In the genomic region with DNA sequence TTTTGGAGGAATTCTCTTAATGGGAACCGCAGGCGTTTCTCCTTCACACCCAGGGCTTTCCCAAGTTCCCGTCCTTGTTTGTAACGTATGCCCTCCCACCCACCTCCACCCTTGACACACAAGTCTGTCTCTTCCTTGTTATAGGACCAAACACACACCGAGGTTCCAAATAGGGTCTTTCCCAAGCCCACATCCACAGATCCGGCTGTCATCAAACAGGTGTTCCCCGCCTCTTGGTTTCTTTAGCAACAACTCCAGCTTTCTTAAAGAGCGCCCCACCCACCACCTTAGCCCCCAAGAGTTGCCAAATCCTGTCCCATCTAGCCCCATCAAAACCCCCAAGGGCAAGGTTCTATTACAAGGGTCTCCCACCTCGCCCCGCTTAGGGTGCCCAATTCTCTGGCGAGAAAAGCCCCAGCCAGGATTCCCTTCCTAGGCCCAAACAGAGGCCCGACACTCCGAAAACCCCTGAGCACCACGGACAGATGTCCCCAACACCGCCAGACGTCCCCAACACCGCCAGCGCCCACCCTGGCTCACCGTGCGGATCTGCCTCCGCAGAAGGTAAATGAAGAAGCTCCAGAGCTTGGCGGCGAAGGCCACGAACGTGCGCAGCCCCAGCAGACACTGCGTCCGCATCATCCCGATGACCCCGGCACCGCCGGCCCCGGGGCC, we compare ENCODE assay signal across 8 cellular contexts. TPM values are rescaled to one million over a fixed set of nuclear protein-coding genes. Genes with fewer than 3 reads are reported as not detected.
DNase-seq lines count a peak whose midpoint lies in the region; ATAC-seq and TF ChIP-seq lines count a peak whose summit lies in the region.

No MANE protein-coding gene starts in this region.

- ATAC-seq in heart right ventricle (no peak), Right ventricle myocardium inferior (no peak), memory B cell (ENCODE audit: low read depth) (no peak), aorta (ENCODE audit: low FRiP score) (no peak)

- H3K4me3 Mint-ChIP-seq in memory B cell: peak overlapping the region; percentile 89

- intact Hi-C loops in heart right ventricle (cut with DNase I): loop anchor here in 3 of 10 donors (5.0 to 10.0 kb wide), 3 partner anchors 47 to 324 kb away; a partner anchor contains a TSS
- intact Hi-C loops in Right ventricle myocardium inferior (cut with DNase I): loop anchor here (5.0 to 10.0 kb wide), 2 partner anchors 102 to 314 kb away; a partner anchor contains a TSS
- intact Hi-C loops in aorta (cut with DNase I): loop anchor here in 1 of 2 donors (5.0 kb wide), 1 partner anchor 47 kb away; no protein-coding TSS in a partner anchor

- H3K36me3 ChIP-seq in heart right ventricle (peaks cover 0 to 42% (median 24%) of the 10 kb centered on the region in 9 donors), brain microvascular endothelial cell (replicated peaks) (peaks cover 28% of the 10 kb centered on the region), aorta (ENCODE audit: control insufficient read depth in 1 of 2, insufficient read depth in 2 of 2, low read length in 1 of 2) (peaks cover 0 to 5% of the 10 kb centered on the region in 2 donors)

- H3K9me3 Mint-ChIP-seq in memory B cell: no peaks in the 10 kb centered on the region

- 1 to 6% methylated on average over 33 of the region's 33 CpGs for WGBS in heart right ventricle, 2 donors
- WGBS in aorta, 2 donors: 1% methylated on average over 33 of the region's 33 CpGs

- H3K36me3 Mint-ChIP-seq in memory B cell: peaks cover 21% of the 10 kb centered on the region

- H3K27me3 Mint-ChIP-seq in memory B cell: no peaks in the 10 kb centered on the region

- H3K4me3 ChIP-seq in heart right ventricle (peak overlapping the region; percentile 65 to 100 (median 90)), brain microvascular endothelial cell (ENCODE audit: low read depth, low read length) (peak overlapping the region; percentile 81), aorta (ENCODE audit: low read length in 2 of 2) (peak overlapping the region; percentile 98 to 99)

- in situ Hi-C loops in brain microvascular endothelial cell (cut with HindIII; ENCODE audit: low pct_ligation_motif_present, low sequenced_read_pairs): no loop called here

- H3K27ac ChIP-seq in heart right ventricle: peak overlapping the region; percentile 96 to 100 (median 99)
- H3K27ac ChIP-seq in brain microvascular endothelial cell: peak overlapping the region; percentile 99
- H3K27ac ChIP-seq in aorta (ENCODE audit: low read depth in 1 of 2, low read length in 2 of 2): peak overlapping the region; percentile 40 to 73

- peak overlapping the region; percentile 99 for H3K27ac Mint-ChIP-seq in memory B cell

- H3K27me3 ChIP-seq in heart right ventricle (no peaks in the 10 kb centered on the region), brain microvascular endothelial cell (replicated peaks) (no peaks in the 10 kb centered on the region), aorta (ENCODE audit: control insufficient read depth in 1 of 2, insufficient read depth in 2 of 2, low read length in 1 of 2) (no peaks in the 10 kb centered on the region)

- DNase-seq in heart right ventricle (no peak), Right ventricle myocardium inferior (ENCODE audit: missing footprints) (no peak), brain microvascular endothelial cell (no peak), memory B cell (ENCODE audit: low spot score in 2 of 2) (peak in 1 of 2 donors; percentile 25), aorta (no peak), NCI-H1436 treated with DMSO at 0.1 percent for 48 hours (lab: John Stamatoyannopoulos, UW) (no peak), UCSD-AML1 (lab: John Stamatoyannopoulos, UW; ENCODE audit: unreplicated experiment) (no peak)
- DNase-seq in stimulated activated CD4-positive, alpha-beta T cell treated with anti-CD3 and anti-CD28 coated beads, Interleukin-4, amount 100 ng/mL, for 24 hours: no peak

- TF ChIP-seq CTCF in heart right ventricle (IDR thresholded peaks at IDR 0.05) (no peak), brain microvascular endothelial cell (IDR thresholded peaks at IDR 0.05; ENCODE audit: low read depth, low read length, missing control alignments) (no peak)

- peaks cover 26% of the 10 kb centered on the region for H3K4me1 Mint-ChIP-seq in memory B cell

- H3K4me1 ChIP-seq in heart right ventricle (peaks cover 13 to 57% (median 41%) of the 10 kb centered on the region in 9 donors), aorta (ENCODE audit: control insufficient read depth in 1 of 2, insufficient read depth in 2 of 2, low read length in 2 of 2) (peaks cover 0 to 2% of the 10 kb centered on the region in 2 donors)

- no peaks in the 10 kb centered on the region for H3K9me3 ChIP-seq in heart right ventricle
- no peaks in the 10 kb centered on the region for H3K9me3 ChIP-seq in aorta (ENCODE audit: control insufficient read depth, low read length)

RNA-seq across cellular contexts. Expression of a gene that starts 0.7 kb away (rescaled TPM):
- 100 to 1,000 TPM in 8 of 10 donors, 10 to 100 TPM in 2; 94.6 to 135 (median 110) TPM for total RNA-seq in heart right ventricle
- 100 to 1,000 TPM in 1 of 2 donors, 10 to 100 TPM in 1; 56.3 to 116 TPM for polyA plus RNA-seq in heart right ventricle
- 114 TPM for total RNA-seq in Right ventricle myocardium inferior
- total RNA-seq in aorta: 100 to 1,000 TPM in 1 of 2 donors, 10 to 100 TPM in 1; 92.9 to 105 TPM
- polyA plus RNA-seq in aorta: 100 to 1,000 TPM; 112 to 113 TPM

RNA-seq across cellular contexts. Expression of a gene that starts 1.2 kb away (rescaled TPM):
- total RNA-seq in heart right ventricle (100 to 1,000 TPM in 1 of 10 donors, 10 to 100 TPM in 9; 30.8 to 110 (median 54.8) TPM), Right ventricle myocardium inferior (72.7 TPM), aorta (10 to 100 TPM; 26.6 to 31.0 TPM)
- polyA plus RNA-seq in heart right ventricle (10 to 100 TPM; 29.0 to 41.4 TPM), aorta (10 to 100 TPM; 26.7 to 51.1 TPM)

RNA-seq across cellular contexts. Expression of a gene that starts 8.5 kb away (rescaled TPM):
- total RNA-seq in heart right ventricle (100 to 1,000 TPM; 440 to 567 (median 501) TPM), Right ventricle myocardium inferior (444 TPM), aorta (100 to 1,000 TPM; 405 to 430 TPM)
- polyA plus RNA-seq in heart right ventricle (100 to 1,000 TPM; 540 to 733 TPM), aorta (100 to 1,000 TPM; 801 to 895 TPM)

RNA-seq across cellular contexts. Expression of a gene that starts 11.5 kb away (rescaled TPM):
- total RNA-seq in heart right ventricle: 1 to 10 TPM in 3 of 10 donors, under 1 TPM in 7; 0.39 to 2.5 (median 0.80) TPM
- polyA plus RNA-seq in heart right ventricle: 1 to 10 TPM; 1.3 to 1.6 TPM
- 1.2 TPM for total RNA-seq in Right ventricle myocardium inferior
- total RNA-seq in aorta: 1 to 10 TPM; 3.3 to 9.9 TPM
- 10 to 100 TPM in 1 of 2 donors, 1 to 10 TPM in 1; 1.1 to 37.6 TPM for polyA plus RNA-seq in aorta

RNA-seq across cellular contexts. Expression of a gene that starts 11.5 kb away (rescaled TPM):
- total RNA-seq in heart right ventricle: 10 to 100 TPM; 17.7 to 24.5 (median 22.6) TPM
- 10 to 100 TPM; 16.1 to 25.0 TPM for polyA plus RNA-seq in heart right ventricle
- total RNA-seq in Right ventricle myocardium inferior: 23.3 TPM
- total RNA-seq in aorta: 10 to 100 TPM; 24.4 to 30.8 TPM
- 10 to 100 TPM; 19.2 to 28.4 TPM for polyA plus RNA-seq in aorta
